ENCODE assay signal across 11 cellular contexts in genomic region chr5:1007681-1008450, GRCh38. TPM values are rescaled to one million over a fixed set of nuclear protein-coding genes. Genes with fewer than 3 reads are reported as not detected.
DNase-seq lines count a peak whose midpoint lies in the region; ATAC-seq and TF ChIP-seq lines count a peak whose summit lies in the region.
"Had no signal": no experiment of that assay in that cellular context is flagged by ENCODE, and none has a peak within 500 bp of the region (broad histone marks: within the 10 kb centered on the region; RNA-seq: fewer than 3 reads in every experiment).

No MANE protein-coding gene starts in this region.

- ATAC-seq in sciatic nerve, result no peak
- ATAC-seq in GM19023 (IDR thresholded peaks at IDR 0.05; ENCODE audit: unreplicated experiment), result no peak
- ATAC-seq in HG03571 (IDR thresholded peaks at IDR 0.05; ENCODE audit: unreplicated experiment), result no peak

- H3K27ac ChIP-seq in Peyer's patch, result no peak overlapping the region
- H3K27ac ChIP-seq: cardiac muscle cell, HL-60 had no signal

- no peaks in the 10 kb centered on the region for H3K9me3 Mint-ChIP-seq in T-helper 1 cell treated with Interleukin-12 subunit alpha and Interleukin-12 subunit beta and Interleukin-4 antibody, amounts not matched to agents 30 μg/mL and 1 μg/mL, for 36 hours

- H3K4me1 ChIP-seq in Peyer's patch, result peaks cover 0 to 53% (median 7%) of the 10 kb centered on the region in 4 donors

- peaks cover 6% of the 10 kb centered on the region for H3K4me1 Mint-ChIP-seq in T-helper 1 cell treated with Interleukin-12 subunit alpha and Interleukin-12 subunit beta and Interleukin-4 antibody, amounts not matched to agents 30 μg/mL and 1 μg/mL, for 36 hours (ENCODE audit: low read depth)

- TF ChIP-seq CTCF in Peyer's patch (IDR thresholded peaks at IDR 0.05), result no peak

- no peak for TF ChIP-seq POLR2A in Peyer's patch (IDR thresholded peaks at IDR 0.05)

- peak overlapping the region; percentile 82 for H3K4me3 Mint-ChIP-seq in T-helper 1 cell treated with Interleukin-12 subunit alpha and Interleukin-12 subunit beta and Interleukin-4 antibody, amounts not matched to agents 30 μg/mL and 1 μg/mL, for 36 hours

- no peaks in the 10 kb centered on the region for H3K9me3 ChIP-seq in Peyer's patch

- intact Hi-C loops in head of caudate nucleus (cut with DNase I) (no loop called here), sciatic nerve (cut with DNase I) (no loop called here)

- H3K27me3 Mint-ChIP-seq in T-helper 1 cell treated with Interleukin-12 subunit alpha and Interleukin-12 subunit beta and Interleukin-4 antibody, amounts not matched to agents 30 μg/mL and 1 μg/mL, for 36 hours (ENCODE audit: low read depth), result peaks cover 56% of the 10 kb centered on the region

- DNase-seq in T-helper 1 cell (no peak), Peyer's patch (peak; percentile 9 to 46 (median 43)), head of caudate nucleus (peak in 25 of 42 donors; percentile 1 to 37 (median 7)), sciatic nerve (ENCODE audit: low spot score) (peak; percentile 56), NCI-H1105 (lab: John Stamatoyannopoulos, UW) (no peak)
- DNase-seq: NCI-H2107 had no signal

- H3K4me3 ChIP-seq in Peyer's patch, result peak overlapping the region in 1 of 4 donors; percentile 60

- peaks cover 0 to 12% of the 10 kb centered on the region in 2 donors for H3K27me3 ChIP-seq in Peyer's patch

- no peak overlapping the region for H3K27ac Mint-ChIP-seq in T-helper 1 cell treated with Interleukin-12 subunit alpha and Interleukin-12 subunit beta and Interleukin-4 antibody, amounts not matched to agents 30 μg/mL and 1 μg/mL, for 36 hours

- H3K36me3 Mint-ChIP-seq in T-helper 1 cell treated with Interleukin-12 subunit alpha and Interleukin-12 subunit beta and Interleukin-4 antibody, amounts not matched to agents 30 μg/mL and 1 μg/mL, for 36 hours (ENCODE audit: low read depth), result peaks cover 2% of the 10 kb centered on the region

- no peaks in the 10 kb centered on the region for H3K36me3 ChIP-seq in Peyer's patch
- H3K36me3 ChIP-seq: cardiac muscle cell had no signal

RNA-seq across cellular contexts. Expression of gene NKD2, which starts 0.7 kb away (rescaled TPM):
- total RNA-seq in Peyer's patch (1 to 10 TPM; 1.9 to 9.9 (median 3.5) TPM), sciatic nerve (0.89 TPM)

Comparison
In these comparisons a context has a peak if more than half of its experiments do, and no peak if none do; other contexts are left out.
1. DNase-seq: peak in Peyer's patch (3 of 3), head of caudate nucleus (25 of 42) and sciatic nerve (single experiment); none in T-helper 1 cell (0 of 5) and NCI-H1105 (single experiment).